23 cellular contexts compared by ENCODE assay signal in genomic region chr5:97443740-97444139, GRCh38.
"Had no signal": no experiment of that assay in that cellular context is flagged by ENCODE, and none has a peak within 500 bp of the region (broad histone marks: within the 10 kb centered on the region; RNA-seq: fewer than 3 reads in every experiment).

No MANE protein-coding gene starts in this region.

- H3K27ac ChIP-seq: colonic mucosa, coronary artery, dorsolateral prefrontal cortex, epithelial cell of prostate, esophagus muscularis mucosa, esophagus squamous epithelium, foreskin keratinocyte, gastrocnemius medialis, gastroesophageal sphincter, heart left ventricle, heart right ventricle had no signal

- H3K4me3 ChIP-seq: colonic mucosa, coronary artery, dorsolateral prefrontal cortex, esophagus muscularis mucosa, esophagus squamous epithelium, gastrocnemius medialis, gastroesophageal sphincter, heart left ventricle, heart right ventricle had no signal

- H3K4me1 ChIP-seq: colonic mucosa, esophagus muscularis mucosa, esophagus squamous epithelium, foreskin keratinocyte, gastrocnemius medialis, gastroesophageal sphincter, heart left ventricle, heart right ventricle had no signal

- H3K9me3 ChIP-seq: colonic mucosa, gastrocnemius medialis had no signal

- H3K27me3 ChIP-seq: colonic mucosa, dorsolateral prefrontal cortex, esophagus muscularis mucosa, esophagus squamous epithelium, foreskin keratinocyte, gastrocnemius medialis, gastroesophageal sphincter, heart left ventricle, heart right ventricle had no signal

- DNase-seq: colonic mucosa; cortex of kidney; dermis blood vessel endothelial cell; dorsolateral prefrontal cortex; effector CD4-positive, alpha-beta T cell; effector CD8-positive, alpha-beta T cell; effector memory CD4-positive, alpha-beta T cell; effector memory CD8-positive, alpha-beta T cell; endodermal cell; erythroblast; esophagus squamous epithelium; foreskin fibroblast; foreskin keratinocyte; foreskin melanocyte; gastrocnemius medialis; glutamatergic neuron; head of caudate nucleus; heart left ventricle; heart right ventricle had no signal

- H3K36me3 ChIP-seq: colonic mucosa, esophagus muscularis mucosa, esophagus squamous epithelium, gastrocnemius medialis, gastroesophageal sphincter, heart left ventricle, heart right ventricle had no signal
